In genomic region chr16:22163806-22164205, GRCh38 we compare ENCODE assay signal across 12 cellular contexts. TPM values are rescaled to one million over a fixed set of nuclear protein-coding genes. Genes with fewer than 3 reads are reported as not detected.
"Had no signal": no experiment of that assay in that cellular context is flagged by ENCODE, and none has a peak within 500 bp of the region (broad histone marks: within the 10 kb centered on the region; RNA-seq: fewer than 3 reads in every experiment).

No MANE protein-coding gene starts in this region.

- H3K9ac ChIP-seq: GM23248 had no signal

- H3K36me3 ChIP-seq: HAP-1 had no signal

- DNase-seq: GM23248, GOT3, H7, H9, HCEC 1CT, HFFc6 had no signal

- H3K4me3 ChIP-seq: GM23248, HAP-1 had no signal

- FAIRE-seq: H1, H54 had no signal

- H3K4me1 ChIP-seq: HAP-1 had no signal

- H2AFZ ChIP-seq: GM23248, GM23338 had no signal

- ATAC-seq: HCT116 had no signal

- H3K27ac ChIP-seq: GM23248 had no signal

- H3K9me3 ChIP-seq: HAP-1 had no signal

- H3K4me2 ChIP-seq: GM23338 had no signal

RNA-seq across cellular contexts. Expression of gene SDR42E2, which starts 1.5 kb away (rescaled TPM):
- total RNA-seq: GM23248, GM23338, H1, H4, H7, HFFc6 had no signal
- polyA plus RNA-seq: GM23248 had no signal
